ENCODE assay signal across 12 cellular contexts in the genomic region with DNA sequence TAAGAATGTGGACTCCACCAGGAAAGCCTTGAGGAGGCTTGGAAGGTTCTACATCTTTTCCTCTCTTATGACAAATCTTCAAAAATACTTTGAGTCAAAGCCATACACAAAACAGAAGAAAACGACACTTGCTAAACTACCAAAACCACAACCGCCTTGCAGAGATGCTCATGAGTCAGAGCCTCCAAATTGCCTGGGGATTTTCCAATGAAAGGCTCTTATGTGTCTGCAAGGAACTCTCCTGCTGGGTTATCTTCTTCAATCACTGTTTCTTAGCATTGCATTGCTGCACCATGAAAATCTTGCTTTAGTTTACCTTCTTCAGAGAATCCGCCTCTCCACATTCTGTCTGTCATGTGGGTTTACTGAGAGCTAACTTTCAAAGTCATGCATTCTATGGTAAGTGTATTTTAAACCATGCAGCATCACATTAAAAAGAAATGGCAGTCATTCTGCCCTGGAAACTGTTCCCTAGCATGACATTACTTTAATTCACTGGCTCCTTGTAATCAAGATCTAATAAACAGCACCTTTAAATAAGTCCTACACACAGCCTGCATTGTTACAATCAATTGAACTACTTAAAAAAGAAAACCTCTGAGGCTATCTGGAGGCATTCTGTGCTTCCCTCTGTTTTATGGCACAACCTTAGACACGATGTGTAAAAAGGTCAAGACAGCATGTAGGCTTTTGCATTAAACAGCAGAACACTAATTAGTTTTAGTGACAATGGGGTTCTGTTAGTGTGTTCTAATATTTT.
DNase-seq lines count a peak whose midpoint lies in the region; ATAC-seq and TF ChIP-seq lines count a peak whose summit lies in the region.
"Had no signal": no experiment of that assay in that cellular context is flagged by ENCODE, and none has a peak within 500 bp of the region (broad histone marks: within the 10 kb centered on the region; RNA-seq: fewer than 3 reads in every experiment).

No MANE protein-coding gene starts in this region.

- intact Hi-C loops in cardiac septum (cut with DNase I) = no loop called here

- ATAC-seq in SK-N-SH treated with all-trans-retinoic acid at 6 μM for 48 hours (peak; percentile 62; the same call in 2 of the 3 replicates), HG03280 (IDR thresholded peaks at IDR 0.05; ENCODE audit: unreplicated experiment) (no peak)
- ATAC-seq: HCT116; natural killer cell treated with Interleukin-12 subunit alpha and Interleukin-12 subunit beta and Interleukin-15 and Interleukin-18, amount 100 ng/mL, for 72 hours; T-helper 17 cell had no signal

- peak; percentile 63 for DNase-seq in GM03348 (ENCODE audit: low spot score)
- DNase-seq in HFFc6 = peak; percentile 37
- peak; percentile 21 for DNase-seq in inferior parietal cortex (ENCODE audit: extremely low spot score)
- DNase-seq in cardiac septum (ENCODE audit: low spot score) = no peak
- DNase-seq in cerebellar cortex (ENCODE audit: low spot score) = no peak
- DNase-seq in DMS153 (lab: John Stamatoyannopoulos, UW) = no peak
- DNase-seq: activated naive CD8-positive, alpha-beta T cell treated with anti-CD3 and anti-CD28 coated beads, Interleukin-2, amount 10 ng/mL, durations not matched to agents 7 days and 5 days; T-helper 17 cell had no signal

- TF ChIP-seq CTCF in HFFc6 (IDR thresholded peaks at IDR 0.05) = no peak

- no peak overlapping the region for H3K27ac Mint-ChIP-seq in HFFc6
- H3K27ac Mint-ChIP-seq: activated naive CD8-positive, alpha-beta T cell treated with anti-CD3 and anti-CD28 coated beads, Interleukin-2, amount 10 ng/mL, durations not matched to agents 7 days and 5 days; natural killer cell treated with Interleukin-12 subunit alpha and Interleukin-12 subunit beta and Interleukin-15 and Interleukin-18, amount 100 ng/mL, for 72 hours; T-helper 17 cell had no signal

- no peaks in the 10 kb centered on the region for H3K36me3 Mint-ChIP-seq in HFFc6 (ENCODE audit: low read depth)
- H3K36me3 Mint-ChIP-seq: activated naive CD8-positive, alpha-beta T cell treated with anti-CD3 and anti-CD28 coated beads, Interleukin-2, amount 10 ng/mL, durations not matched to agents 7 days and 5 days; natural killer cell treated with Interleukin-12 subunit alpha and Interleukin-12 subunit beta and Interleukin-15 and Interleukin-18, amount 100 ng/mL, for 72 hours had no signal

- no peaks in the 10 kb centered on the region for H3K9me3 Mint-ChIP-seq in HFFc6
- H3K9me3 Mint-ChIP-seq: activated naive CD8-positive, alpha-beta T cell treated with anti-CD3 and anti-CD28 coated beads, Interleukin-2, amount 10 ng/mL, durations not matched to agents 7 days and 5 days; natural killer cell treated with Interleukin-12 subunit alpha and Interleukin-12 subunit beta and Interleukin-15 and Interleukin-18, amount 100 ng/mL, for 72 hours had no signal

- no peaks in the 10 kb centered on the region; the same call in 1 of the 2 replicates for H3K27me3 Mint-ChIP-seq in HFFc6 (ENCODE audit: insufficient read depth)

- H3K4me3 Mint-ChIP-seq in HFFc6 = no peak overlapping the region
- H3K4me3 Mint-ChIP-seq: activated naive CD8-positive, alpha-beta T cell treated with anti-CD3 and anti-CD28 coated beads, Interleukin-2, amount 10 ng/mL, durations not matched to agents 7 days and 5 days; natural killer cell treated with Interleukin-12 subunit alpha and Interleukin-12 subunit beta and Interleukin-15 and Interleukin-18, amount 100 ng/mL, for 72 hours; T-helper 17 cell had no signal

- no peaks in the 10 kb centered on the region for H3K4me1 Mint-ChIP-seq in HFFc6 (ENCODE audit: low read depth)
- H3K4me1 Mint-ChIP-seq: activated naive CD8-positive, alpha-beta T cell treated with anti-CD3 and anti-CD28 coated beads, Interleukin-2, amount 10 ng/mL, durations not matched to agents 7 days and 5 days; T-helper 17 cell had no signal

TF ChIP-seq in SK-N-SH treated with all-trans-retinoic acid at 6 μM for 48 hours, 23 proteins besides CTCF, POLR2A, EP300 and RAD21:
- TF ChIP-seq, protein P1, sequence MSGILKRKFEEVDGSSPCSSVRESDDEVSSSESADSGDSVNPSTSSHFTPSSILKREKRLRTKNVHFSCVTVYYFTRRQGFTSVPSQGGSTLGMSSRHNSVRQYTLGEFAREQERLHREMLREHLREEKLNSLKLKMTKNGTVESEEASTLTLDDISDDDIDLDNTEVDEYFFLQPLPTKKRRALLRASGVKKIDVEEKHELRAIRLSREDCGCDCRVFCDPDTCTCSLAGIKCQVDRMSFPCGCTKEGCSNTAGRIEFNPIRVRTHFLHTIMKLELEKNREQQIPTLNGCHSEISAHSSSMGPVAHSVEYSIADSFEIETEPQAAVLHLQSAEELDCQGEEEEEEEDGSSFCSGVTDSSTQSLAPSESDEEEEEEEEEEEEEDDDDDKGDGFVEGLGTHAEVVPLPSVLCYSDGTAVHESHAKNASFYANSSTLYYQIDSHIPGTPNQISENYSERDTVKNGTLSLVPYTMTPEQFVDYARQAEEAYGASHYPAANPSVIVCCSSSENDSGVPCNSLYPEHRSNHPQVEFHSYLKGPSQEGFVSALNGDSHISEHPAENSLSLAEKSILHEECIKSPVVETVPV (CRISPR knock-in tag; IDR thresholded peaks at IDR 0.05) = no peak
- TF ChIP-seq ZFP3 (CRISPR knock-in tag; IDR thresholded peaks at IDR 0.05) = 0 out of 2 replicates have a peak, but pooled peaks have one; percentile 76

Comparison
In these comparisons a context has a peak if more than half of its experiments do, and no peak if none do; other contexts are left out.
1. DNase-seq: peak in GM03348 (single experiment), HFFc6 (single experiment) and inferior parietal cortex (single experiment); none in cardiac septum (single experiment), cerebellar cortex (single experiment) and DMS153 (single experiment).